Comparison of ENCODE assay signal across 9 cellular contexts in genomic region chr1:52554267-52554640, GRCh38. TPM values are rescaled to one million over a fixed set of nuclear protein-coding genes. Genes with fewer than 3 reads are reported as not detected.
DNase-seq lines count a peak whose midpoint lies in the region; ATAC-seq lines count a peak whose summit lies in the region.
"Had no signal": no experiment of that assay in that cellular context is flagged by ENCODE, and none has a peak within 500 bp of the region (broad histone marks: within the 10 kb centered on the region; RNA-seq: fewer than 3 reads in every experiment).

No MANE protein-coding gene starts in this region.

- H3K27me3 ChIP-seq in iPS DF 6.9 (ENCODE audit: control insufficient read depth, insufficient read depth, low read length) = no peaks in the 10 kb centered on the region

- no peaks in the 10 kb centered on the region for H3K9me3 Mint-ChIP-seq in activated naive CD4-positive, alpha-beta T cell treated with anti-CD3 and anti-CD28 coated beads, Interleukin-2, amount 50 U/mL, for 24 hours
- no peaks in the 10 kb centered on the region for H3K9me3 Mint-ChIP-seq in activated CD4-positive, alpha-beta memory T cell treated with anti-CD3 and anti-CD28 coated beads, Interleukin-2, amount 10 ng/mL, durations not matched to agents 7 days and 5 days

- peaks cover 2% of the 10 kb centered on the region; the same call in 1 of the 2 replicates for H3K4me1 ChIP-seq in iPS DF 6.9 (ENCODE audit: control insufficient read depth, insufficient read depth, low read length)

- CTCF ChIA-PET in activated CD4-positive, alpha-beta memory T cell treated with anti-CD3 and anti-CD28 coated beads, Interleukin-2, amount 10 ng/mL, durations not matched to agents 7 days and 5 days (lab: Charles Lee) = no interaction called here

- POLR2A ChIA-PET in activated CD4-positive, alpha-beta memory T cell treated with anti-CD3 and anti-CD28 coated beads, Interleukin-2, amount 10 ng/mL, durations not matched to agents 7 days and 5 days (lab: Charles Lee) = interaction anchor here (0.7 to 2.6 kb wide), 9 partner anchors 12 to 150 kb away, joined by 3 to 43 read pairs (median 8); partner anchors contain the start of genes GPX7, ORC1 and PRPF38A

- WGBS in iPS DF 6.9 (ENCODE audit: insufficient coverage, insufficient read length) = no CpG with 5 or more reads among the region's 6 CpGs

- H3K36me3 ChIP-seq in iPS DF 6.9 (ENCODE audit: control insufficient read depth, insufficient read depth, low read length) = no peaks in the 10 kb centered on the region

- H3K4me3 Mint-ChIP-seq in activated naive CD4-positive, alpha-beta T cell treated with anti-CD3 and anti-CD28 coated beads, Interleukin-2, amount 50 U/mL, for 24 hours = peak overlapping the region; percentile 72
- H3K4me3 Mint-ChIP-seq in activated CD4-positive, alpha-beta memory T cell treated with anti-CD3 and anti-CD28 coated beads, Interleukin-2, amount 10 ng/mL, durations not matched to agents 7 days and 5 days = no peak overlapping the region

- peaks cover 2% of the 10 kb centered on the region for H3K36me3 Mint-ChIP-seq in activated naive CD4-positive, alpha-beta T cell treated with anti-CD3 and anti-CD28 coated beads, Interleukin-2, amount 50 U/mL, for 24 hours
- H3K36me3 Mint-ChIP-seq in activated CD4-positive, alpha-beta memory T cell treated with anti-CD3 and anti-CD28 coated beads, Interleukin-2, amount 10 ng/mL, durations not matched to agents 7 days and 5 days (ENCODE audit: low read depth) = peaks cover 2% of the 10 kb centered on the region

- no peaks in the 10 kb centered on the region for H3K9me3 ChIP-seq in iPS DF 6.9 (ENCODE audit: control insufficient read depth, insufficient read depth, low read length)

- H3K27ac ChIP-seq in iPS DF 6.9 (ENCODE audit: low read length) (no peak overlapping the region), temporal lobe (ENCODE audit: low read depth, low read length) (peak overlapping the region; percentile 61)

- peaks cover 31% of the 10 kb centered on the region for H3K4me1 Mint-ChIP-seq in activated naive CD4-positive, alpha-beta T cell treated with anti-CD3 and anti-CD28 coated beads, Interleukin-2, amount 50 U/mL, for 24 hours
- H3K4me1 Mint-ChIP-seq in activated CD4-positive, alpha-beta memory T cell treated with anti-CD3 and anti-CD28 coated beads, Interleukin-2, amount 10 ng/mL, durations not matched to agents 7 days and 5 days = peaks cover 19% of the 10 kb centered on the region

- no peaks in the 10 kb centered on the region for H3K27me3 Mint-ChIP-seq in activated naive CD4-positive, alpha-beta T cell treated with anti-CD3 and anti-CD28 coated beads, Interleukin-2, amount 50 U/mL, for 24 hours
- peaks cover 6% of the 10 kb centered on the region for H3K27me3 Mint-ChIP-seq in activated CD4-positive, alpha-beta memory T cell treated with anti-CD3 and anti-CD28 coated beads, Interleukin-2, amount 10 ng/mL, durations not matched to agents 7 days and 5 days

- ATAC-seq in GM21737 (IDR thresholded peaks at IDR 0.05; ENCODE audit: unreplicated experiment) (no peak), HG02852 (IDR thresholded peaks at IDR 0.05; ENCODE audit: unreplicated experiment) (no peak)

- DNase-seq in activated naive CD4-positive, alpha-beta T cell treated with anti-CD3 and anti-CD28 coated beads, Interleukin-2, amount 50 U/mL, for 16 hours = no peak
- no peak for DNase-seq in activated CD4-positive, alpha-beta memory T cell treated with anti-CD3 and anti-CD28 coated beads, Interleukin-2, amount 10 ng/mL, durations not matched to agents 7 days and 5 days
- DNase-seq in iPS DF 6.9 (ENCODE audit: low read depth, low spot score) (no peak), AG08395 (ENCODE audit: low spot score) (no peak)
- DNase-seq: DMS79 treated with DMSO at 0.1 percent for 48 hours had no signal

- peak overlapping the region; percentile 99; the same call in 1 of the 2 replicates for H3K4me3 ChIP-seq in iPS DF 6.9 (ENCODE audit: low read length)

- H3K27ac Mint-ChIP-seq in activated naive CD4-positive, alpha-beta T cell treated with anti-CD3 and anti-CD28 coated beads, Interleukin-2, amount 50 U/mL, for 24 hours = peak overlapping the region; percentile 60
- H3K27ac Mint-ChIP-seq in activated CD4-positive, alpha-beta memory T cell treated with anti-CD3 and anti-CD28 coated beads, Interleukin-2, amount 10 ng/mL, durations not matched to agents 7 days and 5 days = peak overlapping the region; percentile 3

RNA-seq across cellular contexts. Expression of gene TUT4, which starts 1.4 kb away (rescaled TPM):
- total RNA-seq in activated CD4-positive, alpha-beta memory T cell treated with anti-CD3 and anti-CD28 coated beads, Interleukin-2, amount 10 ng/mL, durations not matched to agents 7 days and 5 days = 10 to 100 TPM; 68.1 to 71.8 TPM
- 95.1 TPM for total RNA-seq in temporal lobe

RNA-seq across cellular contexts. Expression of gene GPX7, which starts 47.9 kb away (rescaled TPM):
- 10 to 100 TPM; 21.2 to 23.5 TPM for total RNA-seq in activated CD4-positive, alpha-beta memory T cell treated with anti-CD3 and anti-CD28 coated beads, Interleukin-2, amount 10 ng/mL, durations not matched to agents 7 days and 5 days
- 9.3 TPM for total RNA-seq in temporal lobe
